ENCODE assay signal across 1 cellular context in the genomic region with DNA sequence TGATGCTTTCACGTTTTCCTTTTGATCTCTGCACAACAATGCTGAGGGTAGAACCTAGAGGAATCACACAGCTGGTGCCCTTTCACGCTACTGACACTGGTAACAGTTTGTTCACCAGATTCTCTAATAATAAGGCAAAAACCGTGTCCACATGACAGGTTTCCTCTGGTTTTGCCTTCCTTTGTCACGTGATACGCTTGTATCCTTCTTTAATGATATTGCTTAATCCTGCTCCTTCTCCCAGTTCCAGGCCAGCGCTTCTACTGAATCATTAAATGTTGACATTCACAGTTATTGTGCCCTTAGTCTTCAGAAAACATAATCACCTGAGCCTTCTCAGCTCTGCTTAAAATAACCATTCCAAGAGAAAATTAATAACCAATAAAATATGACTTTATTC.
TF ChIP-seq lines count a peak whose summit lies in the region.

No MANE protein-coding gene starts in this region.

TF ChIP-seq in GM23338, 12 proteins besides CTCF, POLR2A, EP300 and RAD21 (continued from another document):
- TF ChIP-seq, protein P1, sequence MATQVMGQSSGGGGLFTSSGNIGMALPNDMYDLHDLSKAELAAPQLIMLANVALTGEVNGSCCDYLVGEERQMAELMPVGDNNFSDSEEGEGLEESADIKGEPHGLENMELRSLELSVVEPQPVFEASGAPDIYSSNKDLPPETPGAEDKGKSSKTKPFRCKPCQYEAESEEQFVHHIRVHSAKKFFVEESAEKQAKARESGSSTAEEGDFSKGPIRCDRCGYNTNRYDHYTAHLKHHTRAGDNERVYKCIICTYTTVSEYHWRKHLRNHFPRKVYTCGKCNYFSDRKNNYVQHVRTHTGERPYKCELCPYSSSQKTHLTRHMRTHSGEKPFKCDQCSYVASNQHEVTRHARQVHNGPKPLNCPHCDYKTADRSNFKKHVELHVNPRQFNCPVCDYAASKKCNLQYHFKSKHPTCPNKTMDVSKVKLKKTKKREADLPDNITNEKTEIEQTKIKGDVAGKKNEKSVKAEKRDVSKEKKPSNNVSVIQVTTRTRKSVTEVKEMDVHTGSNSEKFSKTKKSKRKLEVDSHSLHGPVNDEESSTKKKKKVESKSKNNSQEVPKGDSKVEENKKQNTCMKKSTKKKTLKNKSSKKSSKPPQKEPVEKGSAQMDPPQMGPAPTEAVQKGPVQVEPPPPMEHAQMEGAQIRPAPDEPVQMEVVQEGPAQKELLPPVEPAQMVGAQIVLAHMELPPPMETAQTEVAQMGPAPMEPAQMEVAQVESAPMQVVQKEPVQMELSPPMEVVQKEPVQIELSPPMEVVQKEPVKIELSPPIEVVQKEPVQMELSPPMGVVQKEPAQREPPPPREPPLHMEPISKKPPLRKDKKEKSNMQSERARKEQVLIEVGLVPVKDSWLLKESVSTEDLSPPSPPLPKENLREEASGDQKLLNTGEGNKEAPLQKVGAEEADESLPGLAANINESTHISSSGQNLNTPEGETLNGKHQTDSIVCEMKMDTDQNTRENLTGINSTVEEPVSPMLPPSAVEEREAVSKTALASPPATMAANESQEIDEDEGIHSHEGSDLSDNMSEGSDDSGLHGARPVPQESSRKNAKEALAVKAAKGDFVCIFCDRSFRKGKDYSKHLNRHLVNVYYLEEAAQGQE (IDR thresholded peaks at IDR 0.05; ENCODE audit: unreplicated experiment): no peak
- TF ChIP-seq, protein P2, sequence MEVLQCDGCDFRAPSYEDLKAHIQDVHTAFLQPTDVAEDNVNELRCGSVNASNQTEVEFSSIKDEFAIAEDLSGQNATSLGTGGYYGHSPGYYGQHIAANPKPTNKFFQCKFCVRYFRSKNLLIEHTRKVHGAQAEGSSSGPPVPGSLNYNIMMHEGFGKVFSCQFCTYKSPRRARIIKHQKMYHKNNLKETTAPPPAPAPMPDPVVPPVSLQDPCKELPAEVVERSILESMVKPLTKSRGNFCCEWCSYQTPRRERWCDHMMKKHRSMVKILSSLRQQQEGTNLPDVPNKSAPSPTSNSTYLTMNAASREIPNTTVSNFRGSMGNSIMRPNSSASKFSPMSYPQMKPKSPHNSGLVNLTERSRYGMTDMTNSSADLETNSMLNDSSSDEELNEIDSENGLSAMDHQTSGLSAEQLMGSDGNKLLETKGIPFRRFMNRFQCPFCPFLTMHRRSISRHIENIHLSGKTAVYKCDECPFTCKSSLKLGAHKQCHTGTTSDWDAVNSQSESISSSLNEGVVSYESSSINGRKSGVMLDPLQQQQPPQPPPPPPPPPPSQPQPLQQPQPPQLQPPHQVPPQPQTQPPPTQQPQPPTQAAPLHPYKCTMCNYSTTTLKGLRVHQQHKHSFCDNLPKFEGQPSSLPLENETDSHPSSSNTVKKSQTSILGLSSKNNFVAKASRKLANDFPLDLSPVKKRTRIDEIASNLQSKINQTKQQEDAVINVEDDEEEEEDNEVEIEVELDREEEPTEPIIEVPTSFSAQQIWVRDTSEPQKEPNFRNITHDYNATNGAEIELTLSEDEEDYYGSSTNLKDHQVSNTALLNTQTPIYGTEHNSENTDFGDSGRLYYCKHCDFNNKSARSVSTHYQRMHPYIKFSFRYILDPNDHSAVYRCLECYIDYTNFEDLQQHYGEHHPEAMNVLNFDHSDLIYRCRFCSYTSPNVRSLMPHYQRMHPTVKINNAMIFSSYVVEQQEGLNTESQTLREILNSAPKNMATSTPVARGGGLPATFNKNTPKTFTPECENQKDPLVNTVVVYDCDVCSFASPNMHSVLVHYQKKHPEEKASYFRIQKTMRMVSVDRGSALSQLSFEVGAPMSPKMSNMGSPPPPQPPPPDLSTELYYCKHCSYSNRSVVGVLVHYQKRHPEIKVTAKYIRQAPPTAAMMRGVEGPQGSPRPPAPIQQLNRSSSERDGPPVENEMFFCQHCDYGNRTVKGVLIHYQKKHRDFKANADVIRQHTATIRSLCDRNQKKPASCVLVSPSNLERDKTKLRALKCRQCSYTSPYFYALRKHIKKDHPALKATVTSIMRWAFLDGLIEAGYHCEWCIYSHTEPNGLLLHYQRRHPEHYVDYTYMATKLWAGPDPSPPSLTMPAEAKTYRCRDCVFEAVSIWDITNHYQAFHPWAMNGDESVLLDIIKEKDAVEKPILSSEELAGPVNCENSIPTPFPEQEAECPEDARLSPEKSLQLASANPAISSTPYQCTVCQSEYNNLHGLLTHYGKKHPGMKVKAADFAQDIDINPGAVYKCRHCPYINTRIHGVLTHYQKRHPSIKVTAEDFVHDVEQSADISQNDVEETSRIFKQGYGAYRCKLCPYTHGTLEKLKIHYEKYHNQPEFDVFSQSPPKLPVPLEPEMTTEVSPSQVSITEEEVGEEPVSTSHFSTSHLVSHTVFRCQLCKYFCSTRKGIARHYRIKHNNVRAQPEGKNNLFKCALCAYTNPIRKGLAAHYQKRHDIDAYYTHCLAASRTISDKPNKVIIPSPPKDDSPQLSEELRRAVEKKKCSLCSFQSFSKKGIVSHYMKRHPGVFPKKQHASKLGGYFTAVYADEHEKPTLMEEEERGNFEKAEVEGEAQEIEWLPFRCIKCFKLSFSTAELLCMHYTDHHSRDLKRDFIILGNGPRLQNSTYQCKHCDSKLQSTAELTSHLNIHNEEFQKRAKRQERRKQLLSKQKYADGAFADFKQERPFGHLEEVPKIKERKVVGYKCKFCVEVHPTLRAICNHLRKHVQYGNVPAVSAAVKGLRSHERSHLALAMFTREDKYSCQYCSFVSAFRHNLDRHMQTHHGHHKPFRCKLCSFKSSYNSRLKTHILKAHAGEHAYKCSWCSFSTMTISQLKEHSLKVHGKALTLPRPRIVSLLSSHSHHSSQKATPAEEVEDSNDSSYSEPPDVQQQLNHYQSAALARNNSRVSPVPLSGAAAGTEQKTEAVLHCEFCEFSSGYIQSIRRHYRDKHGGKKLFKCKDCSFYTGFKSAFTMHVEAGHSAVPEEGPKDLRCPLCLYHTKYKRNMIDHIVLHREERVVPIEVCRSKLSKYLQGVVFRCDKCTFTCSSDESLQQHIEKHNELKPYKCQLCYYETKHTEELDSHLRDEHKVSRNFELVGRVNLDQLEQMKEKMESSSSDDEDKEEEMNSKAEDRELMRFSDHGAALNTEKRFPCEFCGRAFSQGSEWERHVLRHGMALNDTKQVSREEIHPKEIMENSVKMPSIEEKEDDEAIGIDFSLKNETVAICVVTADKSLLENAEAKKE (CRISPR knock-in tag; IDR thresholded peaks at IDR 0.05): no peak
- TF ChIP-seq ZNF331 (CRISPR knock-in tag; IDR thresholded peaks at IDR 0.05; ENCODE audit: low read depth) (no peak), STAT1 (IDR thresholded peaks at IDR 0.05; ENCODE audit: unreplicated experiment) (no peak), CREB1 (CRISPR knock-in tag; IDR thresholded peaks at IDR 0.05; ENCODE audit: low read depth) (no peak), EZH2 (IDR thresholded peaks at IDR 0.05; ENCODE audit: low read depth, unreplicated experiment) (no peak), NANOG (IDR thresholded peaks at IDR 0.05; ENCODE audit: borderline replicate concordance) (no peak), JUNB (IDR thresholded peaks at IDR 0.05; ENCODE audit: unreplicated experiment) (no peak), POLR2AphosphoS5 (IDR thresholded peaks at IDR 0.05; ENCODE audit: low read depth) (no peak)
- TF ChIP-seq, protein P3, sequence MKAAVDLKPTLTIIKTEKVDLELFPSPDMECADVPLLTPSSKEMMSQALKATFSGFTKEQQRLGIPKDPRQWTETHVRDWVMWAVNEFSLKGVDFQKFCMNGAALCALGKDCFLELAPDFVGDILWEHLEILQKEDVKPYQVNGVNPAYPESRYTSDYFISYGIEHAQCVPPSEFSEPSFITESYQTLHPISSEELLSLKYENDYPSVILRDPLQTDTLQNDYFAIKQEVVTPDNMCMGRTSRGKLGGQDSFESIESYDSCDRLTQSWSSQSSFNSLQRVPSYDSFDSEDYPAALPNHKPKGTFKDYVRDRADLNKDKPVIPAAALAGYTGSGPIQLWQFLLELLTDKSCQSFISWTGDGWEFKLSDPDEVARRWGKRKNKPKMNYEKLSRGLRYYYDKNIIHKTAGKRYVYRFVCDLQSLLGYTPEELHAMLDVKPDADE (IDR thresholded peaks at IDR 0.05): no peak
